8 cellular contexts compared by ENCODE assay signal in genomic region chr10:90857635-90858488, GRCh38. TPM values are rescaled to one million over a fixed set of nuclear protein-coding genes. Genes with fewer than 3 reads are reported as not detected.
A peak's percentile ranks its signal among the peaks of the same experiment; 100 is the strongest.
DNase-seq lines count a peak whose midpoint lies in the region; ATAC-seq lines count a peak whose summit lies in the region.

Gene HTR7, minus strand, starts transcription at chr10:90858039. Its CDS starts 368 bp downstream, at chr10:90857671.

- no peak within 1 kb of the TSS for H3K27ac ChIP-seq in Karpas-422 (ENCODE audit: low read length)

- H3K9me3 Mint-ChIP-seq in memory B cell: no peaks in the 10 kb centered on the region

- H3K4me1 ChIP-seq in ES-I3 (ENCODE audit: insufficient read depth, low read length): 0 out of 2 replicates have a peak, but pooled peaks cover 5% of the 10 kb centered on the region
- no peaks in the 10 kb centered on the region for H3K4me1 ChIP-seq in Karpas-422 (ENCODE audit: low read length)

- H3K36me3 ChIP-seq in ES-I3 (ENCODE audit: insufficient read depth, low read length) (no peaks in the 10 kb centered on the region), Karpas-422 (ENCODE audit: insufficient read depth, low read length) (no peaks in the 10 kb centered on the region)

- peaks cover 5% of the 10 kb centered on the region for H3K4me1 Mint-ChIP-seq in memory B cell

- H3K9me2 ChIP-seq in Karpas-422 (replicated peaks; ENCODE audit: insufficient read depth, low read length): no peaks in the 10 kb centered on the region

- peaks cover 8% of the 10 kb centered on the region for H3K27me3 Mint-ChIP-seq in memory B cell

- H3K9me3 ChIP-seq in ES-I3 (ENCODE audit: control insufficient read depth, insufficient read depth, low read length) (no peaks in the 10 kb centered on the region), Karpas-422 (ENCODE audit: low read length) (no peaks in the 10 kb centered on the region)

- DNase-seq in Karpas-422: no peak
- peak; percentile 22 to 37 for DNase-seq in activated CD4-positive, alpha-beta T cell treated with anti-CD3 and anti-CD28 coated beads, Interleukin-2, amount 50 U/mL, for 24 hours (ENCODE audit: low read depth in 1 of 2, low spot score in 1 of 2)
- peak; percentile 38 for DNase-seq in effector CD8-positive, alpha-beta T cell (lab: John Stamatoyannopoulos, UW)
- peak; percentile 75 to 85 for DNase-seq in memory B cell (ENCODE audit: low spot score in 2 of 2)
- DNase-seq in stimulated activated CD8-positive, alpha-beta memory T cell treated with anti-CD3 and anti-CD28 coated beads, Interleukin-2, amount 100 ng/mL, for 1 hour (ENCODE audit: low read depth in 2 of 2): peak; percentile 22 to 31
- DNase-seq in NAMALWA (ENCODE audit: low spot score): no peak

- no peaks in the 10 kb centered on the region for H3K36me3 Mint-ChIP-seq in memory B cell

- ATAC-seq in GM21529 (IDR thresholded peaks at IDR 0.05; ENCODE audit: unreplicated experiment) (peak; percentile 70), memory B cell (ENCODE audit: low read depth) (peak; percentile 85)

- peak within 1 kb of the TSS; percentile 95 for H3K4me3 Mint-ChIP-seq in memory B cell

- no peaks in the 10 kb centered on the region for H3K27me3 ChIP-seq in Karpas-422 (ENCODE audit: low read length)

- no peak within 1 kb of the TSS for H2AFZ ChIP-seq in Karpas-422 (ENCODE audit: low read length)

- peak within 1 kb of the TSS; percentile 70 for H3K27ac Mint-ChIP-seq in memory B cell

- no peaks in the 10 kb centered on the region for H4K20me1 ChIP-seq in Karpas-422 (ENCODE audit: insufficient read depth, low read depth, low read length)

- peak within 1 kb of the TSS; percentile 50 for H3K4me2 ChIP-seq in Karpas-422 (ENCODE audit: low read depth, low read length, poor library complexity, severe bottlenecking)

- no peaks in the 10 kb centered on the region for H3K79me2 ChIP-seq in Karpas-422 (ENCODE audit: low read length)

- peak within 1 kb of the TSS; percentile 83 for H3K9ac ChIP-seq in ES-I3 (ENCODE audit: low read depth, low read length)
- no peak within 1 kb of the TSS for H3K9ac ChIP-seq in Karpas-422 (ENCODE audit: low read length)

- H3K4me3 ChIP-seq in Karpas-422 (ENCODE audit: low read length): no peak within 1 kb of the TSS; the same call in 1 of the 2 replicates

RNA-seq across cellular contexts. Expression of gene HTR7, which starts in this region (rescaled TPM):
- 0.26 TPM in 1 of 2 replicates, not detected in the other for total RNA-seq in Karpas-422 (2014; rRNA removed; shearing (Covaris generic); ENCODE audit: low replicate concordance)

Comparison
In these comparisons a context has a peak if more than half of its experiments do, and no peak if none do; other contexts are left out.
1. DNase-seq: peak in activated CD4-positive, alpha-beta T cell treated with anti-CD3 and anti-CD28 coated beads, Interleukin-2, amount 50 U/mL, for 24 hours (2 of 2), effector CD8-positive, alpha-beta T cell (single experiment), memory B cell (2 of 2) and stimulated activated CD8-positive, alpha-beta memory T cell treated with anti-CD3 and anti-CD28 coated beads, Interleukin-2, amount 100 ng/mL, for 1 hour (2 of 2); none in Karpas-422 (single experiment) and NAMALWA (single experiment).